In the genomic region with DNA sequence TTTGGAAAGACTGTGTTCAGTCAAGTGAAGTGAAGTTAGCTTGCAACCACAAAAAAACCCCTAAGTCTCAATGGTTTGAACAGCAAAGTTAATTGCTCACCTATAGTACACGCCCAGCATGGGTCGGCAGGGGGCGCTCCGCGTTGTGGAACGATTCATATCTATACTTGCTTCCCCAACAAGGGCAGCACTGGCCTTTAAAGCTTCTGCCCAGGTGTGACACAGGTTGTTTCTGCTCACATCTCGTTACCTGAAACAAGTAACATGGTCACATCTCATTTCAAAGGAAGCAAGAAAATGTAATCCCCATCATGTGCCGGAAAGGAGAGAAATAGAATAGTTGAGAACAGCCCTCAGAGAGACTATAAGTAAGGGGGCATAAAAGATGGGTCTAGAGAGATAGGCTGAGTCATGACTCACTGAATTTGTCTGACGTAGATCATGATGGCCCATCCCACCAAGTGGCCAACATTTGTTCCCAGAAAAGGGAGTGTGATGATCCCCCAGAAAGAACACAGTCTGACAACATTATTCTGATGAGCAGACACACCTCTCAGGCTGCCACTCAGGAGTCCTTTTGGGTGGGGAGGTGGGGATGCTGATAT, we compare ENCODE assay signal across 8 cellular contexts. TPM values are rescaled to one million over a fixed set of nuclear protein-coding genes. Genes with fewer than 3 reads are reported as not detected.
DNase-seq lines count a peak whose midpoint lies in the region; TF ChIP-seq lines count a peak whose summit lies in the region.

No MANE protein-coding gene starts in this region.

- WGBS in hepatocyte (ENCODE audit: low lambda C conversion rate, missing lambda C conversion rate): 20% methylated on average over 9 of the region's 9 CpGs

- peaks cover 54% of the 10 kb centered on the region for H3K79me2 ChIP-seq in hepatocyte

- no peak overlapping the region for H2AFZ ChIP-seq in hepatocyte

- peak; percentile 80 for TF ChIP-seq CTCF in hepatocyte (IDR thresholded peaks at IDR 0.05; ENCODE audit: poor library complexity)

- no peak overlapping the region for H3K4me2 ChIP-seq in hepatocyte

- H3K9me3 ChIP-seq in hepatocyte (ENCODE audit: low read depth): no peaks in the 10 kb centered on the region

- H3K36me3 ChIP-seq in hepatocyte (replicated peaks; ENCODE audit: insufficient read depth, low read depth): no peaks in the 10 kb centered on the region

- no peaks in the 10 kb centered on the region for H3K4me1 ChIP-seq in hepatocyte (ENCODE audit: insufficient read depth)

- H4K20me1 ChIP-seq in hepatocyte (ENCODE audit: insufficient read depth, poor library complexity, severe bottlenecking): no peaks in the 10 kb centered on the region

- peak overlapping the region; percentile 0 for H3K27ac ChIP-seq in hepatocyte

- H3K9me2 ChIP-seq in hepatocyte (replicated peaks; ENCODE audit: insufficient read depth): no peaks in the 10 kb centered on the region

- no peaks in the 10 kb centered on the region for H3K27me3 ChIP-seq in hepatocyte

- H3K4me3 ChIP-seq in hepatocyte: no peak overlapping the region

- DNase-seq in NCI-H446 (lab: John Stamatoyannopoulos, UW) (peak; percentile 10 to 65), NCI-H446 treated with DMSO at 0.1 percent for 48 hours (lab: John Stamatoyannopoulos, UW) (no peak), NCI-H1436 (lab: John Stamatoyannopoulos, UW) (peak; percentile 54), T-helper 9 cell (peak; percentile 81), amygdala (lab: John Stamatoyannopoulos, UW) (peak in 40 of 56 donors; percentile 1 to 82 (median 25)), hepatocyte (ENCODE audit: low spot score) (peak; percentile 90), smooth muscle cell of the brain vasculature (ENCODE audit: low read depth, low spot score) (peak; percentile 44), cortex of kidney (lab: John Stamatoyannopoulos, UW) (no peak)

RNA-seq across cellular contexts. Expression of gene HNF4A, which starts 29.0 kb away (rescaled TPM):
- total RNA-seq in hepatocyte: 66.7 and 88.0 TPM in 2 replicates
- 27.9 and 38.2 TPM in 2 replicates for polyA plus RNA-seq in hepatocyte

RNA-seq across cellular contexts. Expression of gene R3HDML, which starts 47.7 kb away (rescaled TPM):
- 0.23 TPM in 1 of 2 replicates, not detected in the other for total RNA-seq in hepatocyte
- polyA plus RNA-seq in hepatocyte: 0.21 TPM in 1 of 2 replicates, not detected in the other

Comparison
In these comparisons a context has a peak if more than half of its experiments do, and no peak if none do; other contexts are left out.
1. DNase-seq: peak in NCI-H446 (2 of 2), NCI-H1436 (single experiment), T-helper 9 cell (single experiment), amygdala (40 of 56), hepatocyte (single experiment) and smooth muscle cell of the brain vasculature (single experiment); none in NCI-H446 treated with DMSO at 0.1 percent for 48 hours (single experiment) and cortex of kidney (single experiment).